In the genomic region with DNA sequence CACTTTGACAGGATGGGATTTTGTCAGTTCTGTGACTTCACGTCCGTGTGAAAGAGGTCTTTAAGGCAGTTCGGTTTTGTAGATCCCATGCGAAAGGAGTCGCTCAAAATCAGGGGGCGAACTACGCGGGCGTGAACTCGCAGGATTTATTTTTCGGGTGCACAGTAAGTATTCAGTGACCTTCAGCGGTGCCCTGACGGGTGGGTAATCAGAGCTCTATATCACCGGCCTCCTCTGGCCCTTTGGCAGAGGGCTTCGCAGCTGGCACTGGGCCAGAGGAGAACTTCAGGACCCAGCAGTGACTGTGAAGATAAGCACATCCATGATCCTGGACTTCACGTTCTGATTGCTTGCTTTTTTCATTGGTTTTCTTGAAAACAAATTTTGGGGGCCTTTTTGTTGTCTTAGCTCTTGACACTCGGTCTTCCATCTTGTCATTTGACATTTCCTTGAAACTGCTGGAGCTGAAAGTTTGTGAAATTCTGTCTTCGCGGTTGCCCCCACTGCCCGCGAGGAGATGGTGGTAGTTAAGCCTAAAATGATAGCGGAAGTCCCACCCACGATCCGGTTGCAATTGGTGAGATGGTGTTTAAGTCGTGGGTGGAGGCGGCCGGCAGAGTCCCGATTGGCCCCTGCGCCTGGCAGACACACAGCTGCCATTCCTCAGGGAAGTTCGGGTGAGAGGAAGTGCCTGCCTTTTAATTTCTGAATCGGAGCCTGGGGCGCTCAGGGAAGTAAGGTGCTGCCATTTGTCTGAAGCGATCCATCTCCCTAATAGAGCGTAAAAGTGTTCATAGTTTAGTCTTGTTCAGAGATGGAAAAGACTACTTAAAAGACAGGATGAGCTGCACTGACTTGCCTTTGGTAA, we compare ENCODE assay signal across 8 cellular contexts. TPM values are rescaled to one million over a fixed set of nuclear protein-coding genes. Genes with fewer than 3 reads are reported as not detected.
DNase-seq lines count a peak whose midpoint lies in the region; ATAC-seq, FAIRE-seq and TF ChIP-seq lines count a peak whose summit lies in the region.

A gene (minus strand): TSS at position 535 of the 868 bp plus-strand sequence. CDS start 872 bp downstream, outside the sequence.

- no peak for TF ChIP-seq CTCF in left ventricle myocardium inferior (IDR thresholded peaks at IDR 0.05; ENCODE audit: borderline replicate concordance)
- TF ChIP-seq CTCF in progenitor cell of endocrine pancreas (IDR thresholded peaks at IDR 0.05; ENCODE audit: unreplicated experiment): no peak

- H3K4me1 ChIP-seq in left ventricle myocardium inferior: peaks cover 85% of the 10 kb centered on the region

- peaks cover 6% of the 10 kb centered on the region for H3K36me3 Mint-ChIP-seq in T-helper 17 cell (ENCODE audit: low read depth)
- peaks cover 4% of the 10 kb centered on the region for H3K36me3 Mint-ChIP-seq in progenitor cell of endocrine pancreas (ENCODE audit: insufficient read depth)

- ATAC-seq in HG02852 (IDR thresholded peaks at IDR 0.05; ENCODE audit: unreplicated experiment): peak; percentile 61
- ATAC-seq in T-helper 17 cell: peak; percentile 77

- peak within 1 kb of the TSS; percentile 97 for H3K27ac Mint-ChIP-seq in T-helper 17 cell
- peak within 1 kb of the TSS; percentile 91 for H3K27ac Mint-ChIP-seq in progenitor cell of endocrine pancreas

- intact Hi-C loops in left ventricle myocardium inferior (cut with micrococcal nuclease): no loop called here

- peak; percentile 97 for FAIRE-seq in GM12892 (lab: Jason Lieb, UNC)

- H3K9me3 Mint-ChIP-seq in progenitor cell of endocrine pancreas (ENCODE audit: low read depth): no peaks in the 10 kb centered on the region

- H3K4me1 Mint-ChIP-seq in T-helper 17 cell (peaks cover 42% of the 10 kb centered on the region), progenitor cell of endocrine pancreas (ENCODE audit: low read depth) (peaks cover 24% of the 10 kb centered on the region)

- DNase-seq in GM12892 (ENCODE audit: insufficient read length) (peak; percentile 62), NCI-H146 treated with DMSO at 0.1 percent for 48 hours (lab: John Stamatoyannopoulos, UW; ENCODE audit: unreplicated experiment) (peak; percentile 83), T-helper 17 cell (peak; percentile 58 to 81 (median 73)), amygdala (lab: John Stamatoyannopoulos, UW) (peak; percentile 53 to 98 (median 91)), left ventricle myocardium inferior (peak; percentile 92), progenitor cell of endocrine pancreas (ENCODE audit: low spot score, unreplicated experiment) (peak; percentile 50), ureter (ENCODE audit: low spot score) (peak; percentile 94)

- H3K4me3 Mint-ChIP-seq in T-helper 17 cell (peak within 1 kb of the TSS; percentile 99), progenitor cell of endocrine pancreas (ENCODE audit: low read depth) (peak within 1 kb of the TSS; percentile 88)

- peak within 1 kb of the TSS; percentile 94 for H3K4me3 ChIP-seq in left ventricle myocardium inferior

- no peak for TF ChIP-seq POLR2A in GM12892 (IDR thresholded peaks at IDR 0.05; ENCODE audit: low read depth, low read length)

- no peaks in the 10 kb centered on the region for H3K27me3 ChIP-seq in left ventricle myocardium inferior (ENCODE audit: low read depth)

- H3K36me3 ChIP-seq in left ventricle myocardium inferior: peaks cover 17% of the 10 kb centered on the region

- no peaks in the 10 kb centered on the region for H3K27me3 Mint-ChIP-seq in T-helper 17 cell
- no peaks in the 10 kb centered on the region for H3K27me3 Mint-ChIP-seq in progenitor cell of endocrine pancreas

- H3K9me3 ChIP-seq in T-helper 17 cell (ENCODE audit: control insufficient read depth, low read length, poor library complexity, severe bottlenecking): no peaks in the 10 kb centered on the region
- H3K9me3 ChIP-seq in left ventricle myocardium inferior (replicated peaks): no peaks in the 10 kb centered on the region

- H3K27ac ChIP-seq in left ventricle myocardium inferior (replicated peaks): peak within 1 kb of the TSS; percentile 98

RNA-seq across cellular contexts. Expression of the gene that starts here (rescaled TPM):
- 33.0 TPM for polyA plus RNA-seq in GM12892 (2012; ENCODE audit: missing spikeins)
- 10 to 100 TPM; 34.8 to 38.8 TPM for total RNA-seq in T-helper 17 cell
- total RNA-seq in left ventricle myocardium inferior: 27.3 TPM
- 47.5 and 50.3 TPM in 2 replicates for total RNA-seq in progenitor cell of endocrine pancreas
- 61.4 TPM for total RNA-seq in ureter

Comparison
In these comparisons a context has a peak if more than half of its experiments do, and no peak if none do; other contexts are left out.
1. Peak in every context shown above with its lines: DNase-seq, ATAC-seq, H3K4me3 ChIP-seq and H3K27ac ChIP-seq.